ENCODE assay signal across 19 cellular contexts in the genomic region with DNA sequence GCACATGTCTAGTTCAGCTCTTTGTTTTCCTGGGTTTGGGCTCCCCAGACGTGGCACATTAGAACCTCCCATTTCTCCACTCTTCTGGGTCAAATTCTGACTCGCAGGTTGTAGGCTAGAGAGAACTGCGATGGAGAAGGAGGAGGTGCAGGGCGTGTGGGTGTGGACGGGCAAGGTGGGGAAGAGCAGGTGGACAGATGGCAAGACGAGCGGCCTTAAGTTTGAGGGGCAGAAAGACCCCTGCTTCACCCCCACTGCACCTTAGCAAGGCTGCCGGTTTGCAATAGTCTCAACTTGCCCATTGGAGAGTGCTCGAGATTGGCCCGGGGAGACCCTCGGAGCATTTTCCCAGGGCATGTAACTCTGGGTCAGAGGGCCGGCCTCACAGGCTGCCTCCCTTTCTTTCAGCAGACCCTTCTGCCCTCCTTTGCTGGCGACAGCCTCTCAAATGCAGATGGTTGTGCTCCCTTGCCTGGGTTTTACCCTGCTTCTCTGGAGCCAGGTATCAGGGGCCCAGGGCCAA. TPM values are rescaled to one million over a fixed set of nuclear protein-coding genes. Genes with fewer than 3 reads are reported as not detected.
DNase-seq lines count a peak whose midpoint lies in the region; ATAC-seq and TF ChIP-seq lines count a peak whose summit lies in the region.
"Had no signal": no experiment of that assay in that cellular context is flagged by ENCODE, and none has a peak within 500 bp of the region (broad histone marks: within the 10 kb centered on the region; RNA-seq: fewer than 3 reads in every experiment).

No MANE protein-coding gene starts in this region.

- no peaks in the 10 kb centered on the region for H3K27me3 ChIP-seq in RWPE2 (ENCODE audit: insufficient read depth, poor library complexity, severe bottlenecking)
- H3K27me3 ChIP-seq in fibroblast of lung (ENCODE audit: control insufficient read depth, insufficient read depth, low read length): no peaks in the 10 kb centered on the region

- no peaks in the 10 kb centered on the region for H3K27me3 Mint-ChIP-seq in activated T-cell treated with anti-CD3 and anti-CD28 coated beads, Interleukin-2, amount 50 U/mL, for 72 hours (ENCODE audit: low read depth)
- H3K27me3 Mint-ChIP-seq in stimulated activated memory B cell treated with anti-CD40 and anti-IgM and Interleukin-4, amounts not matched to agents 10 μg/mL and 1 μg/mL and 100 μg/mL, for 72 hours: no peaks in the 10 kb centered on the region

- peak overlapping the region; percentile 37 to 77 for H3K4me3 Mint-ChIP-seq in activated T-cell treated with anti-CD3 and anti-CD28 coated beads, Interleukin-2, amount 50 U/mL, for 72 hours
- no peak overlapping the region for H3K4me3 Mint-ChIP-seq in stimulated activated memory B cell treated with anti-CD40 and anti-IgM and Interleukin-4, amounts not matched to agents 10 μg/mL and 1 μg/mL and 100 μg/mL, for 72 hours

- H3K36me3 Mint-ChIP-seq in activated T-cell treated with anti-CD3 and anti-CD28 coated beads, Interleukin-2, amount 50 U/mL, for 72 hours (ENCODE audit: insufficient read depth in 2 of 2): peaks cover 0 to 8% of the 10 kb centered on the region in 2 donors
- H3K36me3 Mint-ChIP-seq in stimulated activated memory B cell treated with anti-CD40 and anti-IgM and Interleukin-4, amounts not matched to agents 10 μg/mL and 1 μg/mL and 100 μg/mL, for 72 hours: peaks cover 15% of the 10 kb centered on the region

- H3K4me3 ChIP-seq in RWPE2 (ENCODE audit: severe bottlenecking) (no peak overlapping the region), fibroblast of lung (replicated peaks in 1 of 4; ENCODE audit: control extremely low read depth in 1 of 4, insufficient read depth in 1 of 4, low read depth in 3 of 4, low read length in 4 of 4) (no peak overlapping the region)
- H3K4me3 ChIP-seq: coronary artery, gastroesophageal sphincter, transverse colon had no signal

- peaks cover 94% of the 10 kb centered on the region for H3K4me1 Mint-ChIP-seq in activated T-cell treated with anti-CD3 and anti-CD28 coated beads, Interleukin-2, amount 50 U/mL, for 72 hours (ENCODE audit: low read depth)
- H3K4me1 Mint-ChIP-seq in stimulated activated memory B cell treated with anti-CD40 and anti-IgM and Interleukin-4, amounts not matched to agents 10 μg/mL and 1 μg/mL and 100 μg/mL, for 72 hours: peaks cover 36% of the 10 kb centered on the region

- peak overlapping the region; percentile 23 for H3K4me2 ChIP-seq in fibroblast of lung (ENCODE audit: extremely low read depth, insufficient read depth, low read length)

- H4K20me1 ChIP-seq in fibroblast of lung (ENCODE audit: control insufficient read depth, extremely low read depth, insufficient read depth, low read length): no peaks in the 10 kb centered on the region

- H3K9me3 Mint-ChIP-seq in activated T-cell treated with anti-CD3 and anti-CD28 coated beads, Interleukin-2, amount 50 U/mL, for 72 hours: no peaks in the 10 kb centered on the region
- H3K9me3 Mint-ChIP-seq in stimulated activated memory B cell treated with anti-CD40 and anti-IgM and Interleukin-4, amounts not matched to agents 10 μg/mL and 1 μg/mL and 100 μg/mL, for 72 hours: no peaks in the 10 kb centered on the region

- no peak overlapping the region for H3K27ac Mint-ChIP-seq in activated T-cell treated with anti-CD3 and anti-CD28 coated beads, Interleukin-2, amount 50 U/mL, for 72 hours
- H3K27ac Mint-ChIP-seq in stimulated activated memory B cell treated with anti-CD40 and anti-IgM and Interleukin-4, amounts not matched to agents 10 μg/mL and 1 μg/mL and 100 μg/mL, for 72 hours: peak overlapping the region; percentile 51

- TF ChIP-seq CTCF in RWPE2 (IDR thresholded peaks at IDR 0.05; ENCODE audit: poor library complexity, severe bottlenecking): no peak
- no peak for TF ChIP-seq CTCF in fibroblast of lung (conservative IDR thresholded peaks at IDR 0.05 in 1 of 2, IDR thresholded peaks at IDR 0.05 in 1 of 2; ENCODE audit: low read depth in 1 of 2, low read length in 2 of 2)

- ATAC-seq in activated T-cell treated with anti-CD3 and anti-CD28 coated beads, Interleukin-2, amount 50 U/mL, for 72 hours (replicated peaks in 1 of 2): no peak
- ATAC-seq in RWPE2 (ENCODE audit: low read depth): no peak
- ATAC-seq in stimulated activated memory B cell treated with anti-CD40 and anti-IgM and Interleukin-4, amounts not matched to agents 10 μg/mL and 1 μg/mL and 100 μg/mL, for 72 hours: no peak
- ATAC-seq: gastroesophageal sphincter, left colon had no signal

- DNase-seq in activated T-cell treated with anti-CD3 and anti-CD28 coated beads, Interleukin-2, amount 50 U/mL, for 72 hours: no peak
- DNase-seq in activated T-cell treated with anti-CD3 and anti-CD28 coated beads for 4 hours: no peak
- DNase-seq in RWPE2 (ENCODE audit: low spot score): no peak
- DNase-seq in fibroblast of lung (ENCODE audit: low read depth in 2 of 2): no peak
- DNase-seq in GM03348 (ENCODE audit: low spot score): no peak
- no peak for DNase-seq in AG08395 (ENCODE audit: low spot score)
- no peak for DNase-seq in T-helper 2 cell
- DNase-seq: activated CD4-positive, alpha-beta T cell treated with anti-CD3 and anti-CD28 coated beads, Interleukin-2, amount 50 U/mL, for 4 hours; activated gamma-delta T cell; left colon; midbrain; NCI-H146; transverse colon had no signal

- no peak overlapping the region for H3K9ac ChIP-seq in fibroblast of lung (ENCODE audit: insufficient read depth, low read length)

- H3K9me3 ChIP-seq in RWPE2 (ENCODE audit: severe bottlenecking) (no peaks in the 10 kb centered on the region), fibroblast of lung (ENCODE audit: control insufficient read depth, insufficient read depth, low read depth, low read length) (no peaks in the 10 kb centered on the region)
- H3K9me3 ChIP-seq: gastroesophageal sphincter, neutrophil, transverse colon had no signal

- H3K36me3 ChIP-seq in RWPE2 (ENCODE audit: low read depth) (no peaks in the 10 kb centered on the region), fibroblast of lung (ENCODE audit: control insufficient read depth, insufficient read depth, low read length) (no peaks in the 10 kb centered on the region)
- H3K36me3 ChIP-seq: gastroesophageal sphincter, neutrophil, transverse colon had no signal

- H3K79me2 ChIP-seq in fibroblast of lung (ENCODE audit: control insufficient read depth, insufficient read depth, low read length): no peaks in the 10 kb centered on the region

- H3K4me1 ChIP-seq in RWPE2 (ENCODE audit: insufficient read depth, poor library complexity, severe bottlenecking) (peaks cover 43% of the 10 kb centered on the region), fibroblast of lung (ENCODE audit: control insufficient read depth, extremely low read depth, insufficient read depth, low read length) (peaks cover 35% of the 10 kb centered on the region)
- H3K4me1 ChIP-seq: gastroesophageal sphincter had no signal

- no peak overlapping the region for H2AFZ ChIP-seq in fibroblast of lung (ENCODE audit: low read length)

- H3K27ac ChIP-seq in RWPE2 (ENCODE audit: poor library complexity, severe bottlenecking): peak overlapping the region; percentile 98
- H3K27ac ChIP-seq in fibroblast of lung (ENCODE audit: insufficient read depth, low read length): peak overlapping the region; percentile 83
- H3K27ac ChIP-seq: coronary artery, gastroesophageal sphincter, neutrophil, transverse colon had no signal

RNA-seq across cellular contexts. Expression of gene IL24, which starts 1.7 kb away (rescaled TPM):
- total RNA-seq in activated T-cell treated with anti-CD3 and anti-CD28 coated beads, Interleukin-2, amount 50 U/mL, for 72 hours: 1 to 10 TPM; 3.9 to 5.2 TPM
- total RNA-seq in fibroblast of lung: 0.17 TPM in 1 of 2 replicates, not detected in the other
- polyA plus RNA-seq in fibroblast of lung: 0.54 TPM in 1 of 2 replicates, not detected in the other
- 0.13 and 0.91 TPM in 2 replicates for polyA plus RNA-seq in fibroblast of lung (2012)
- 3.0 TPM in 1 of 2 replicates, not detected in the other for polyA minus RNA-seq in fibroblast of lung (ENCODE audit: low replicate concordance)
- total RNA-seq: endothelial cell of umbilical vein, gastroesophageal sphincter, left colon, transverse colon had no signal
- polyA plus RNA-seq: endothelial cell of umbilical vein had no signal

RNA-seq across cellular contexts. Expression of gene FCMR, which starts 22.8 kb away (rescaled TPM):
- 10 to 100 TPM; 47.3 to 50.3 TPM for total RNA-seq in activated T-cell treated with anti-CD3 and anti-CD28 coated beads, Interleukin-2, amount 50 U/mL, for 72 hours
- 0.26 and 0.33 TPM in 2 replicates for total RNA-seq in fibroblast of lung
- 1.5 and 4.3 TPM in 2 replicates for polyA plus RNA-seq in fibroblast of lung
- 2.1 and 4.9 TPM in 2 replicates for polyA plus RNA-seq in fibroblast of lung (2012)
- 7.2 and 24.4 TPM in 2 replicates for polyA minus RNA-seq in fibroblast of lung (ENCODE audit: low replicate concordance)
- total RNA-seq: endothelial cell of umbilical vein had no signal
- polyA plus RNA-seq: endothelial cell of umbilical vein had no signal

RNA-seq across cellular contexts. Expression of gene IL20, which starts 33.5 kb away (rescaled TPM):
- under 1 TPM in 1 of 2 donors, not detected in 1; 0.28 TPM for total RNA-seq in activated T-cell treated with anti-CD3 and anti-CD28 coated beads, Interleukin-2, amount 50 U/mL, for 72 hours
- total RNA-seq in fibroblast of lung: not detected in 2 replicates
- not detected in 2 replicates for polyA plus RNA-seq in fibroblast of lung
- polyA plus RNA-seq in fibroblast of lung (2012): not detected in 2 replicates
- not detected in 2 replicates for polyA minus RNA-seq in fibroblast of lung (ENCODE audit: low replicate concordance)
- total RNA-seq: Daoy, endothelial cell of umbilical vein, gastroesophageal sphincter, left colon, transverse colon had no signal
- polyA plus RNA-seq: endothelial cell of umbilical vein had no signal

RNA-seq across cellular contexts. Expression of gene PIGR, which starts 47.3 kb away (rescaled TPM):
- under 1 TPM in 1 of 2 donors, not detected in 1; 0.12 TPM for total RNA-seq in activated T-cell treated with anti-CD3 and anti-CD28 coated beads, Interleukin-2, amount 50 U/mL, for 72 hours
- total RNA-seq in fibroblast of lung: not detected in 2 replicates
- polyA plus RNA-seq in fibroblast of lung: not detected in 2 replicates
- not detected in 2 replicates for polyA plus RNA-seq in fibroblast of lung (2012)
- polyA minus RNA-seq in fibroblast of lung (ENCODE audit: low replicate concordance): not detected in 2 replicates
- total RNA-seq: Daoy, endothelial cell of umbilical vein had no signal
- polyA plus RNA-seq: endothelial cell of umbilical vein had no signal

Comparison
In these comparisons a context has a peak if more than half of its experiments do, and no peak if none do; other contexts are left out.
1. RNA of gene FCMR, which starts 22.8 kb away (total RNA-seq): 47.3 to 50.3 TPM in activated T-cell treated with anti-CD3 and anti-CD28 coated beads, Interleukin-2, amount 50 U/mL, for 72 hours; 0.26 to 0.33 TPM in fibroblast of lung; every median in the first group is over 10 times any median in the second.